1 cellular context compared by ENCODE assay signal in genomic region chr18:7105943-7106342, GRCh38.
TF ChIP-seq lines count a peak whose summit lies in the region.

No MANE protein-coding gene starts in this region.

TF ChIP-seq in K562, 482 proteins besides CTCF, POLR2A, EP300 and RAD21 (continued from another document):
- no peak for TF ChIP-seq ZMIZ1 (IDR thresholded peaks at IDR 0.05; ENCODE audit: low read depth in 2 of 2, low read length in 2 of 2)
- TF ChIP-seq HMBOX1 (IDR thresholded peaks at IDR 0.05) = no peak
- TF ChIP-seq CEBPZ (IDR thresholded peaks at IDR 0.05; ENCODE audit: borderline replicate concordance, low read depth, low read length) = no peak
- no peak for TF ChIP-seq ZNF431 (CRISPR knock-in tag; IDR thresholded peaks at IDR 0.05)
- no peak for TF ChIP-seq XRCC3 (IDR thresholded peaks at IDR 0.05)
- no peak for TF ChIP-seq NR2C2 (CRISPR knock-in tag; IDR thresholded peaks at IDR 0.05)
- no peak for TF ChIP-seq NR2C2 (tag; IDR thresholded peaks at IDR 0.05)
- TF ChIP-seq BDP1 (IDR thresholded peaks at IDR 0.05; ENCODE audit: insufficient read depth, insufficient read length) = no peak
- no peak for TF ChIP-seq CREB3 (tag; conservative IDR thresholded peaks at IDR 0.05; ENCODE audit: low read depth)
- no peak for TF ChIP-seq SMAD2 (IDR thresholded peaks at IDR 0.05; ENCODE audit: low read depth, low read length)
